Comparison of ENCODE assay signal across 1 cellular context in the genomic region with DNA sequence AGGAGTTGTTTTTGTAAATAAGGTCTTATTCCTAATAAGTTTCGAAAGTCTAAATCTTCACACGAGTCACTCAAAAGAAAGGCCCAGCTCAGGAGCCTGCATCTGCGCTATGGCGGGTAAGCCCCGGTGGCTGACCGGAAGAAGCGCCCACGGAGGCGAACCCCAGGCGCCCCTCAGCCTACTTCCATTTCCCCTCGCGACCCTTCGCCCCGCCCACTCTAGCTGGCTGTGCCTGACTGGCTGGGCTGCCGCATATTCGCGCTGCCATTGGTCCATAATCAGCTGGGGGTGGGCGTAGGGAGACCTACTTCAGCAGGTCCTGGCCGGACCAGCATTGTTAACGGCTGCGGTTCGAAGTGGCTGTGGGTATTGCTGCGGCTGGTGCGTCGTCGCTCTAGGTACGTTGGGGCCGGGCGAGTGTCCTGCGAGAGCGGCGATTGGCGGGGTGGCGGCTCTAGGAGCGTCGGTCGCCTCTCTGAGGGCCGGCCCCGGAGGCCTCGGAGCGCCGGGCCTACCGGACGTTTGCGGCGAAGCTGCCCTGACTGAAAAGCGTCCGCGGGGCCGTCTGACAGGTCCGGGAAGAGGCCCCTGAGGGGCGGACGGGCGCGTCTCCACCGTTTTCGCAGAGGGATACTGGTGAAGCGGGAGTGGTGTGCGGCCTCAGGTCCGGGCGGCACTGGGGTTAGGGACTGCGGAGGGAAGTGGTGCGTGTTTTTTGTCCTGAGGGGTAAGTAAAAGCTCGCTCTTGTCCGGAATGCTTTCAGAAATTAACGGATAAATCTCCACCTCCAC.
TF ChIP-seq lines count a peak whose summit lies in the region.

A gene with protein sequence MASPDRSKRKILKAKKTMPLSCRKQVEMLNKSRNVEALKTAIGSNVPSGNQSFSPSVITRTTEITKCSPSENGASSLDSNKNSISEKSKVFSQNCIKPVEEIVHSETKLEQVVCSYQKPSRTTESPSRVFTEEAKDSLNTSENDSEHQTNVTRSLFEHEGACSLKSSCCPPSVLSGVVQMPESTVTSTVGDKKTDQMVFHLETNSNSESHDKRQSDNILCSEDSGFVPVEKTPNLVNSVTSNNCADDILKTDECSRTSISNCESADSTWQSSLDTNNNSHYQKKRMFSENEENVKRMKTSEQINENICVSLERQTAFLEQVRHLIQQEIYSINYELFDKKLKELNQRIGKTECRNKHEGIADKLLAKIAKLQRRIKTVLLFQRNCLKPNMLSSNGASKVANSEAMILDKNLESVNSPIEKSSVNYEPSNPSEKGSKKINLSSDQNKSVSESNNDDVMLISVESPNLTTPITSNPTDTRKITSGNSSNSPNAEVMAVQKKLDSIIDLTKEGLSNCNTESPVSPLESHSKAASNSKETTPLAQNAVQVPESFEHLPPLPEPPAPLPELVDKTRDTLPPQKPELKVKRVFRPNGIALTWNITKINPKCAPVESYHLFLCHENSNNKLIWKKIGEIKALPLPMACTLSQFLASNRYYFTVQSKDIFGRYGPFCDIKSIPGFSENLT (plus strand): TSS at position 337 of the 792 bp plus-strand sequence. CDS start 44,560 bp downstream, outside the sequence.

TF ChIP-seq in A549, 52 proteins besides CTCF, POLR2A, EP300 and RAD21 (continued from another document):
- no peak for TF ChIP-seq HMGXB4 (CRISPR knock-in tag; IDR thresholded peaks at IDR 0.05; ENCODE audit: borderline replicate concordance)
